Comparison of ENCODE assay signal across 14 cellular contexts in the genomic region with DNA sequence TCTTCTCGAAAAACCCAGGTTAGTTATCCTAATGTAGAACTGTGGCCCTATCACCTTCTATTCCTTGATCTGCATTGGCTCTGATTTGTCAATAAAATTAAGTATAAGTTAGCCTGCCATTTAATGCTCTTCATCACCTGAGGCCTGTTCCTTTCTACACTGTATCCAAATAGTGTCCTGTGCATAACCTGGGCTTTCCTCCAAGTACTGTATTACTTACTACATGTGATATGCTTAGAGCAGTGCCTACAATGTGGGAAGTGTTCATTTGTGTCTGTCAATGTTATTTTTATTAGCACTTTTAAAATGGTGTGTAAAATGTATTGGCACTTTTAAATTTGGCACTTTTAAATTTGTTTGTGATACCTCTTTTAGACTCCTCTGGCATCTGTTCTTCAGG.
DNase-seq lines count a peak whose midpoint lies in the region; ATAC-seq and TF ChIP-seq lines count a peak whose summit lies in the region.
"Had no signal": no experiment of that assay in that cellular context is flagged by ENCODE, and none has a peak within 500 bp of the region (broad histone marks: within the 10 kb centered on the region; RNA-seq: fewer than 3 reads in every experiment).

No MANE protein-coding gene starts in this region.

- peaks cover 3% of the 10 kb centered on the region for H3K36me3 ChIP-seq in smooth muscle cell (ENCODE audit: low read depth)

- H3K27ac ChIP-seq in right cardiac atrium (ENCODE audit: low read length) (no peak overlapping the region), smooth muscle cell (ENCODE audit: low read depth) (peak overlapping the region; percentile 65)
- H3K27ac ChIP-seq: 22Rv1, C4-2B had no signal

- no peaks in the 10 kb centered on the region for H3K79me2 ChIP-seq in smooth muscle cell (ENCODE audit: low read depth)

- H3F3A ChIP-seq in smooth muscle cell (ENCODE audit: low read depth) = peaks cover 7% of the 10 kb centered on the region

- TF ChIP-seq CTCF in smooth muscle cell (IDR thresholded peaks at IDR 0.05; ENCODE audit: borderline replicate concordance, insufficient read depth, poor library complexity, severe bottlenecking) = no peak

- intact Hi-C loops in left ventricle myocardium superior (cut with micrococcal nuclease) (no loop called here), right cardiac atrium (cut with DNase I) (no loop called here)

- WGBS in right cardiac atrium = 100% methylated on average over 1 of the region's 1 CpG
- 100% methylated on average over 1 of the region's 1 CpG for WGBS in smooth muscle cell (ENCODE audit: low lambda C conversion rate)

- no peak overlapping the region for H3K4me2 ChIP-seq in smooth muscle cell

- H3K9ac ChIP-seq in smooth muscle cell (ENCODE audit: low read depth) = no peak overlapping the region

- peaks cover 1% of the 10 kb centered on the region for H3K4me1 ChIP-seq in right cardiac atrium (ENCODE audit: control insufficient read depth, insufficient read depth, low read length)
- peaks cover 3% of the 10 kb centered on the region for H3K4me1 ChIP-seq in smooth muscle cell (ENCODE audit: low read depth)
- H3K4me1 ChIP-seq: Caco-2 had no signal

- ATAC-seq in left ventricle myocardium superior = peak; percentile 77
- ATAC-seq in right cardiac atrium = no peak
- no peak for ATAC-seq in HG03571 (IDR thresholded peaks at IDR 0.05; ENCODE audit: unreplicated experiment)
- ATAC-seq: A549 had no signal

- H4K20me1 ChIP-seq in smooth muscle cell (ENCODE audit: low read depth) = no peaks in the 10 kb centered on the region

- no peaks in the 10 kb centered on the region for H3K27me3 ChIP-seq in right cardiac atrium (ENCODE audit: control insufficient read depth, insufficient read depth)
- no peaks in the 10 kb centered on the region for H3K27me3 ChIP-seq in smooth muscle cell (ENCODE audit: low read depth)

- H3K4me3 ChIP-seq in right cardiac atrium (ENCODE audit: low read length) (no peak overlapping the region), smooth muscle cell (no peak overlapping the region)
- H3K4me3 ChIP-seq: A549 had no signal

- H3K9me3 ChIP-seq in right cardiac atrium (ENCODE audit: control insufficient read depth, low read length) (no peaks in the 10 kb centered on the region), smooth muscle cell (replicated peaks; ENCODE audit: low read depth) (no peaks in the 10 kb centered on the region)
- H3K9me3 ChIP-seq: A549, Caco-2 had no signal

- H2AFZ ChIP-seq in smooth muscle cell (ENCODE audit: low read depth) = no peak overlapping the region

- DNase-seq in DMS 273 (lab: John Stamatoyannopoulos, UW; ENCODE audit: unreplicated experiment) = peak; percentile 46
- DNase-seq in DMS 273 treated with DMSO at 0.1 percent for 48 hours (lab: John Stamatoyannopoulos, UW) = no peak
- no peak for DNase-seq in left ventricle myocardium superior
- DNase-seq in right cardiac atrium = no peak
- DNase-seq in smooth muscle cell (lab: John Stamatoyannopoulos, UW; ENCODE audit: unreplicated experiment) = no peak
- DNase-seq in DMS153 treated with DMSO at 0.1 percent for 48 hours (lab: John Stamatoyannopoulos, UW; ENCODE audit: unreplicated experiment) = no peak
- DNase-seq: AML-193; Caco-2; CD4-positive, alpha-beta T cell; H9 had no signal
